27 cellular contexts compared by ENCODE assay signal in the genomic region with DNA sequence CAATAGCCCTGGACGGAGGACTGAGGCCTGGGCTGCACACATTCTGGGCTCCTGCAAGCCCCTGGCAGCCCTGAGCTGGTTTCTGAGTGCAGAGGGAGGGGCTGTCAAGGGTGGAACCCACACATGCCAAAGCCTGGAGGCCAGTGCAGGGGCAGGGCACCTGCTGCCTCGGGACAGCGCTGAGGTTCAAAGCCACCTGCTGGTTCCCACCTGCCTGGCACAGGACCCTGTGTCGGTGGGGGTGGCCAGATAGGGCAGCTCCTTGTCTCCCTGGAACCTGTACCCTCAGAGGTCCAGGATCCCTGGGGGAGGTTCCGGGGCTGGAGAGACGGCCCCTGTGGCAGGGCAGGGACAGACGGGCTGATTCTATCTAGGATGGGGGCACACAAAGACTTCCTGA.
"Had no signal": no experiment of that assay in that cellular context is flagged by ENCODE, and none has a peak within 500 bp of the region (broad histone marks: within the 10 kb centered on the region; RNA-seq: fewer than 3 reads in every experiment).

No MANE protein-coding gene starts in this region.

- H3K4me3 ChIP-seq: left ventricle myocardium inferior, lung, neural progenitor cell, ovary, prostate gland, skin epidermis, stomach, testis, thyroid gland, transverse colon, upper lobe of left lung, vagina had no signal

- H3K4me1 ChIP-seq: neural progenitor cell, transverse colon, vagina had no signal

- H3K9me3 ChIP-seq: left ventricle myocardium inferior, ovary, prostate gland, stomach, testis, thyroid gland, transverse colon, upper lobe of left lung, vagina had no signal

- H3K27ac ChIP-seq: left ventricle myocardium inferior, neural progenitor cell, ovary, prostate gland, skin epidermis, stomach, testis, thyroid gland, transverse colon, upper lobe of left lung, vagina had no signal

- DNase-seq: islet precursor cell; left ventricle myocardium inferior; mesendoderm; naive B cell; natural killer cell; nephron progenitor cell; ovary; posterior cingulate gyrus; retina; stimulated activated CD4-positive, alpha-beta T cell treated with anti-CD3 and anti-CD28 coated beads, Interleukin-12 subunit alpha, Interleukin-12 subunit beta, amount 100 ng/mL, for 4 hours; stimulated activated CD4-positive, alpha-beta T cell treated with anti-CD3 and anti-CD28 coated beads, Interleukin-15, amount 100 ng/mL, for 24 hours; stimulated activated CD4-positive, alpha-beta T cell treated with anti-CD3 and anti-CD28 coated beads, Interleukin-2, amount 100 ng/mL, for 24 hours; stimulated activated CD4-positive, alpha-beta T cell treated with anti-CD3 and anti-CD28 coated beads, Interleukin-4, amount 100 ng/mL, for 1 hour; stimulated activated naive B cell treated with anti-CD40 and anti-IgM and Interleukin-4, amounts not matched to agents 10 μg/mL and 1 μg/mL and 100 μg/mL, for 72 hours; stimulated activated naive CD8-positive, alpha-beta T cell treated with anti-CD3 and anti-CD28 coated beads, Interleukin-15, Interleukin-2, amounts not matched to agents 100 U/mL and 50 U/mL, for 24 hours; stomach; testis; transverse colon had no signal

- H3K36me3 Mint-ChIP-seq: mesothelial cell of epicardium; naive B cell; natural killer cell; neural progenitor cell; stimulated activated naive B cell treated with anti-CD40 and anti-IgM and Interleukin-4, amounts not matched to agents 10 μg/mL and 1 μg/mL and 100 μg/mL, for 72 hours had no signal

- ATAC-seq: natural killer cell; sciatic nerve; stimulated activated naive B cell treated with anti-CD40 and anti-IgM and Interleukin-4, amounts not matched to agents 10 μg/mL and 1 μg/mL and 100 μg/mL, for 72 hours; stimulated activated naive CD8-positive, alpha-beta T cell treated with anti-CD3 and anti-CD28 coated beads, Interleukin-15, Interleukin-2, amounts not matched to agents 100 U/mL and 50 U/mL, for 24 hours had no signal

- H3K9me3 Mint-ChIP-seq: mesothelial cell of epicardium, natural killer cell, nephron progenitor cell had no signal

- H2AFZ ChIP-seq: neural progenitor cell had no signal

- H3K27me3 Mint-ChIP-seq: naive B cell; stimulated activated naive B cell treated with anti-CD40 and anti-IgM and Interleukin-4, amounts not matched to agents 10 μg/mL and 1 μg/mL and 100 μg/mL, for 72 hours had no signal

- H3K4me3 Mint-ChIP-seq: mesothelial cell of epicardium; naive B cell; natural killer cell; nephron progenitor cell; neural progenitor cell; stimulated activated naive B cell treated with anti-CD40 and anti-IgM and Interleukin-4, amounts not matched to agents 10 μg/mL and 1 μg/mL and 100 μg/mL, for 72 hours had no signal

- H3K36me3 ChIP-seq: left ventricle myocardium inferior, neural progenitor cell, ovary, prostate gland, stomach, thyroid gland, transverse colon, upper lobe of left lung, vagina had no signal

- H3K9ac ChIP-seq: neural progenitor cell had no signal

- H3K27me3 ChIP-seq: neural progenitor cell, ovary, testis, thyroid gland, transverse colon, upper lobe of left lung, vagina had no signal

- H3K4me1 Mint-ChIP-seq: stimulated activated naive B cell treated with anti-CD40 and anti-IgM and Interleukin-4, amounts not matched to agents 10 μg/mL and 1 μg/mL and 100 μg/mL, for 72 hours had no signal

- H3K27ac Mint-ChIP-seq: mesothelial cell of epicardium; naive B cell; natural killer cell; nephron progenitor cell; stimulated activated naive B cell treated with anti-CD40 and anti-IgM and Interleukin-4, amounts not matched to agents 10 μg/mL and 1 μg/mL and 100 μg/mL, for 72 hours had no signal

- H3K4me2 ChIP-seq: neural progenitor cell had no signal
